ENCODE assay signal across 25 cellular contexts in genomic region chr19:12986726-12987125, GRCh38. TPM values are rescaled to one million over a fixed set of nuclear protein-coding genes. Genes with fewer than 3 reads are reported as not detected.
"Had no signal": no experiment of that assay in that cellular context is flagged by ENCODE, and none has a peak within 500 bp of the region (broad histone marks: within the 10 kb centered on the region; RNA-seq: fewer than 3 reads in every experiment).

No MANE protein-coding gene starts in this region.

- H3K4me3 Mint-ChIP-seq: dendritic cell treated with granulocyte-macrophage colony-stimulating factor and Interleukin-4, amounts not matched to agents 40 ng/mL and 50 ng/mL, for 4 days; naive B cell; nephron progenitor cell; stimulated activated naive B cell treated with anti-CD40 and anti-IgM and Interleukin-4, amounts not matched to agents 10 μg/mL and 1 μg/mL and 100 μg/mL, for 72 hours; stimulated activated naive CD8-positive, alpha-beta T cell treated with anti-CD3 and anti-CD28 coated beads, Interleukin-15, amount 100 ng/mL, for 72 hours had no signal

- H3K4me3 ChIP-seq: heart left ventricle, sigmoid colon, skin epidermis, thoracic aorta, transverse colon had no signal

- H3K4me1 Mint-ChIP-seq: stimulated activated naive CD8-positive, alpha-beta T cell treated with anti-CD3 and anti-CD28 coated beads, Interleukin-15, amount 100 ng/mL, for 72 hours had no signal

- H3K36me3 ChIP-seq: heart left ventricle, neutrophil, sigmoid colon, thoracic aorta, transverse colon had no signal

- H3K9me3 Mint-ChIP-seq: dendritic cell treated with granulocyte-macrophage colony-stimulating factor and Interleukin-4, amounts not matched to agents 40 ng/mL and 50 ng/mL, for 4 days; naive B cell; nephron progenitor cell; stimulated activated naive B cell treated with anti-CD40 and anti-IgM and Interleukin-4, amounts not matched to agents 10 μg/mL and 1 μg/mL and 100 μg/mL, for 72 hours; stimulated activated naive CD8-positive, alpha-beta T cell treated with anti-CD3 and anti-CD28 coated beads, Interleukin-15, amount 100 ng/mL, for 72 hours had no signal

- H3K27me3 Mint-ChIP-seq: stimulated activated naive CD8-positive, alpha-beta T cell treated with anti-CD3 and anti-CD28 coated beads, Interleukin-15, amount 100 ng/mL, for 72 hours had no signal

- H3K36me3 Mint-ChIP-seq: naive B cell; stimulated activated naive B cell treated with anti-CD40 and anti-IgM and Interleukin-4, amounts not matched to agents 10 μg/mL and 1 μg/mL and 100 μg/mL, for 72 hours had no signal

- DNase-seq: foreskin melanocyte; heart left ventricle; hippocampal formation; left colon; left ventricle myocardium superior; mesendoderm; naive B cell; nephron progenitor cell; sigmoid colon; stimulated activated CD4-positive, alpha-beta T cell treated with anti-CD3 and anti-CD28 coated beads, Interleukin-2, amount 100 ng/mL, for 24 hours; stimulated activated CD4-positive, alpha-beta T cell treated with anti-CD3 and anti-CD28 coated beads, Interleukin-4, amount 100 ng/mL, for 4 hours; stimulated activated naive B cell treated with anti-CD40 and anti-IgM and Interleukin-4, amounts not matched to agents 10 μg/mL and 1 μg/mL and 100 μg/mL, for 72 hours; stimulated activated naive CD8-positive, alpha-beta T cell treated with anti-CD3 and anti-CD28 coated beads, Interleukin-15, amount 100 ng/mL, for 72 hours; transverse colon had no signal

- H3K27me3 ChIP-seq: sigmoid colon, transverse colon had no signal

- H3K9me3 ChIP-seq: heart left ventricle, neutrophil, sigmoid colon, thoracic aorta, transverse colon had no signal

- FAIRE-seq: colon, endothelial cell of umbilical vein had no signal

- ATAC-seq: heart left ventricle; left colon; left ventricle myocardium superior; stimulated activated naive B cell treated with anti-CD40 and anti-IgM and Interleukin-4, amounts not matched to agents 10 μg/mL and 1 μg/mL and 100 μg/mL, for 72 hours; stimulated activated naive CD8-positive, alpha-beta T cell treated with anti-CD3 and anti-CD28 coated beads, Interleukin-15, amount 100 ng/mL, for 72 hours had no signal

- H3K27ac ChIP-seq: neutrophil, thoracic aorta had no signal

RNA-seq across cellular contexts. Expression of gene DAND5, which starts 17.4 kb away (rescaled TPM):
- total RNA-seq: kidney epithelial cell, osteocyte, subcutaneous adipose tissue, thoracic aorta, urinary bladder had no signal
- polyA plus RNA-seq: esophagus, urinary bladder had no signal
